29 cellular contexts compared by ENCODE assay signal in the genomic region with DNA sequence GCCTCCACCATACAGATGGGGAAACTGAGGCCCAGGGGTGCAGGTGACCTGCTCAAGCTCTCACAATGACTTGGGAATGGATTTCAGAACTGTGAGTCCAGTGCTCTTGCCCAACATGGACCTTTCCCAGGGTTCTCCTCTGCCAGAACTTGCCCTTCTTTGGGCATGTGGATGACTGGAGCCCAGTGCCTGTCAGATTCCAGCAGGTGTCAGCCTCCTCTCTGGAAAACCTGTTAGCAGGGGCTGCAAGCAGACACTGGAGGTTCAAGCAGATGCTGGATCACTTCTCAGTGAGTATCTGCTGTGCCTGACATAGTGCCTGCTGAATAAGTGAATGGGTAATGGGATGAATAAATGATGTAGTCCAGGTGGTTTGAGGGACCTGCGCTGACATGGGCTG.
A peak's percentile ranks its signal among the peaks of the same experiment; 100 is the strongest.
DNase-seq lines count a peak whose midpoint lies in the region; ATAC-seq, FAIRE-seq and TF ChIP-seq lines count a peak whose summit lies in the region.
"Had no signal": no experiment of that assay in that cellular context is flagged by ENCODE, and none has a peak within 500 bp of the region (broad histone marks: within the 10 kb centered on the region; RNA-seq: fewer than 3 reads in every experiment).

No MANE protein-coding gene starts in this region.

- H3T11ph ChIP-seq in H9 (ENCODE audit: low read length): no peak overlapping the region

- no peak overlapping the region for H3K23ac ChIP-seq in H9 (ENCODE audit: insufficient read length, low read depth, low read length)

- TF ChIP-seq RAD21 in K562 (CRISPR knock-in tag; conservative IDR thresholded peaks at IDR 0.05 in 1 of 2, IDR thresholded peaks at IDR 0.05 in 1 of 2): peak; percentile 18 to 55; a peak in 2 of 4 replicates

- no peaks in the 10 kb centered on the region for H3K27me3 ChIP-seq in H9 (ENCODE audit: insufficient read depth, low read length)
- peaks cover 2 to 4% of the 10 kb centered on the region in 2 experiments; a peak in 1 of 5 replicates for H3K27me3 ChIP-seq in K562 (ENCODE audit: control insufficient read depth in 2 of 2, insufficient read depth in 2 of 2, low read length in 2 of 2)
- H3K27me3 ChIP-seq in lower lobe of right lung (ENCODE audit: low read depth): no peaks in the 10 kb centered on the region
- H3K27me3 ChIP-seq: gastroesophageal sphincter, hepatocyte, right lobe of liver, spleen, testis had no signal

- no peak overlapping the region for H3K56ac ChIP-seq in H9 (ENCODE audit: insufficient read length, low read depth, low read length)

- H2AK5ac ChIP-seq in H9 (ENCODE audit: insufficient read length, low read length): no peak overlapping the region

- H3K14ac ChIP-seq in H9 (ENCODE audit: insufficient read depth, low read length): no peak overlapping the region

- no peak overlapping the region for H3K4ac ChIP-seq in H9 (ENCODE audit: low read depth, low read length)

- H2AFZ ChIP-seq in H9 (ENCODE audit: low read length) (no peak overlapping the region), K562 (ENCODE audit: low read depth, low read length) (no peak overlapping the region)
- H2AFZ ChIP-seq: hepatocyte had no signal

- H3K36me3 ChIP-seq in K562 (ENCODE audit: control insufficient read depth, insufficient read depth, low read length): no peaks in the 10 kb centered on the region
- H3K36me3 ChIP-seq in lower lobe of right lung: no peaks in the 10 kb centered on the region
- H3K36me3 ChIP-seq: gastroesophageal sphincter, right lobe of liver, spleen had no signal

- H3K27ac ChIP-seq in H9 (ENCODE audit: insufficient read length, low read depth, low read length) (no peak overlapping the region), K562 (ENCODE audit: extremely low read depth, low read depth, low read length) (no peak overlapping the region), lower lobe of right lung (no peak overlapping the region)
- H3K27ac ChIP-seq: gastroesophageal sphincter, hepatocyte, KMS-11, right lobe of liver, spleen, testis had no signal

- no peak overlapping the region for H2BK12ac ChIP-seq in H9 (ENCODE audit: insufficient read length, low read depth, low read length)

- POLR2A ChIA-PET in K562 (lab: Yijun Ruan, JAX): interaction anchor here (0.6 kb wide), 1 partner anchor 396 kb away, joined by 3 read pairs; no protein-coding TSS in a partner anchor

- in situ Hi-C loops in K562 (cut with MboI): loop anchor here (10.0 kb wide), 1 partner anchor 224 kb away; no protein-coding TSS in a partner anchor

- no peak overlapping the region for H4K8ac ChIP-seq in H9 (replicated peaks; ENCODE audit: insufficient read length, low read depth, low read length)

- no CpG with 5 or more reads among the region's 1 CpG for WGBS in H9 (ENCODE audit: extremely low coverage, insufficient read length, low lambda C conversion rate)
- 6% methylated on average over 1 of the region's 1 CpG for WGBS in K562 (ENCODE audit: insufficient coverage, low coverage, missing lambda C conversion rate)

- H3K9me1 ChIP-seq in K562 (ENCODE audit: control insufficient read depth, insufficient read depth, low read length): no peaks in the 10 kb centered on the region

- no peak overlapping the region for H4K5ac ChIP-seq in H9 (ENCODE audit: insufficient read length, low read depth, low read length)

- H4K91ac ChIP-seq in H9 (ENCODE audit: insufficient read length, low read depth, low read length): no peak overlapping the region

- H3K9ac ChIP-seq in H9 (ENCODE audit: extremely low read depth, insufficient read length, low read length) (no peak overlapping the region), K562 (ENCODE audit: insufficient read depth in 1 of 2, low read depth in 2 of 2, low read length in 2 of 2) (no peak overlapping the region)
- H3K9ac ChIP-seq: KMS-11 had no signal

- H4K20me1 ChIP-seq in H9 (ENCODE audit: control insufficient read depth, insufficient read depth, insufficient read length) (no peaks in the 10 kb centered on the region), K562 (replicated peaks; ENCODE audit: control insufficient read depth, insufficient read depth, low read length) (no peaks in the 10 kb centered on the region)

- H3K4me1 ChIP-seq in H9 (ENCODE audit: insufficient read depth, low read length) (peaks cover 9% of the 10 kb centered on the region; the same call in 1 of the 2 replicates), K562 (replicated peaks in 1 of 2; ENCODE audit: control insufficient read depth in 2 of 2, insufficient read depth in 2 of 2, low read length in 2 of 2) (no peaks in the 10 kb centered on the region), lower lobe of right lung (no peaks in the 10 kb centered on the region)
- H3K4me1 ChIP-seq: gastroesophageal sphincter, right lobe of liver, spleen, testis had no signal

- no peak overlapping the region for H2BK120ac ChIP-seq in H9 (ENCODE audit: low read depth, low read length, poor library complexity, severe bottlenecking)

- no peak for TF ChIP-seq EP300 in K562 (IDR thresholded peaks at IDR 0.05; ENCODE audit: low read length)

- H3K27me3 Mint-ChIP-seq in H9 (ENCODE audit: low read depth) (no peaks in the 10 kb centered on the region), progenitor cell of endocrine pancreas (peaks cover 7% of the 10 kb centered on the region)

- H3K9me3 ChIP-seq in H9 (ENCODE audit: control insufficient read depth, low read depth, low read length): no peaks in the 10 kb centered on the region
- no peaks in the 10 kb centered on the region for H3K9me3 ChIP-seq in K562 (replicated peaks; ENCODE audit: control insufficient read depth, insufficient read depth, low read depth, low read length)
- no peaks in the 10 kb centered on the region for H3K9me3 ChIP-seq in lower lobe of right lung
- H3K9me3 ChIP-seq: gastroesophageal sphincter, right lobe of liver, spleen, testis had no signal

- no peaks in the 10 kb centered on the region for H3K79me2 ChIP-seq in H9 (ENCODE audit: insufficient read depth, low read length)
- H3K79me2 ChIP-seq in K562 (ENCODE audit: control insufficient read depth, insufficient read depth, low read length): no peaks in the 10 kb centered on the region
- H3K79me2 ChIP-seq: hepatocyte had no signal

- CTCF ChIA-PET in K562 (lab: Yijun Ruan, JAX; ENCODE audit: low intra/inter-chr PET ratio): no interaction called here

- H3K4me1 Mint-ChIP-seq in H9 (peaks cover 41 to 49% of the 10 kb centered on the region in 2 experiments), progenitor cell of endocrine pancreas (ENCODE audit: low read depth) (no peaks in the 10 kb centered on the region)

- H2BK15ac ChIP-seq in H9 (ENCODE audit: low read depth, low read length): no peak overlapping the region

- H3K27ac Mint-ChIP-seq in H9: 0 out of 7 replicates have a peak overlapping the region, but pooled peaks of 1 of the 3 experiments have one; percentile 18
- H3K27ac Mint-ChIP-seq in progenitor cell of endocrine pancreas: no peak overlapping the region
- H3K27ac Mint-ChIP-seq: memory B cell; stimulated activated naive CD8-positive, alpha-beta T cell treated with anti-CD3 and anti-CD28 coated beads, Interleukin-15, Interleukin-2, amounts not matched to agents 100 ng/mL and 50 ng/mL, for 24 hours had no signal

- no peaks in the 10 kb centered on the region for H3K79me1 ChIP-seq in H9 (ENCODE audit: insufficient read depth, low read depth, low read length, poor library complexity, severe bottlenecking)

- TF ChIP-seq CTCF in GM12864 (IDR thresholded peaks at IDR 0.05; ENCODE audit: low read depth, low read length, missing control alignments) (peak; percentile 29), H9 (conservative IDR thresholded peaks at IDR 0.05) (peak; percentile 62), K562 (IDR thresholded peaks at IDR 0.05 in 2 of 3, conservative IDR thresholded peaks at IDR 0.05 in 1 of 3; ENCODE audit: insufficient read depth in 2 of 3, low read depth in 1 of 3, low read length in 3 of 3) (peak; percentile 23 to 41 (median 34); a peak in 4 of 6 replicates), lower lobe of right lung (IDR thresholded peaks at IDR 0.05) (peak; percentile 8), progenitor cell of endocrine pancreas (IDR thresholded peaks at IDR 0.05; ENCODE audit: unreplicated experiment) (no peak)

- H3K36me3 Mint-ChIP-seq in H9 (ENCODE audit: insufficient read depth in 1 of 3, low read depth in 3 of 3) (peaks cover 6 to 11% (median 10%) of the 10 kb centered on the region in 3 experiments; a peak in 6 of 7 replicates), progenitor cell of endocrine pancreas (ENCODE audit: insufficient read depth) (no peaks in the 10 kb centered on the region)
- H3K36me3 Mint-ChIP-seq: memory B cell had no signal

- H3K4me3 ChIP-seq in GM12864 (ENCODE audit: low read depth, low read length): no peak overlapping the region
- no peak overlapping the region for H3K4me3 ChIP-seq in K562
- H3K4me3 ChIP-seq in lower lobe of right lung: no peak overlapping the region
- H3K4me3 ChIP-seq: gastroesophageal sphincter, hepatocyte, right lobe of liver, spleen, testis had no signal

- peaks cover 9 to 10% of the 10 kb centered on the region in 2 experiments for H3K9me3 Mint-ChIP-seq in H9
- peaks cover 3% of the 10 kb centered on the region for H3K9me3 Mint-ChIP-seq in progenitor cell of endocrine pancreas (ENCODE audit: low read depth)
- H3K9me3 Mint-ChIP-seq: memory B cell; stimulated activated naive CD8-positive, alpha-beta T cell treated with anti-CD3 and anti-CD28 coated beads, Interleukin-15, Interleukin-2, amounts not matched to agents 100 ng/mL and 50 ng/mL, for 24 hours had no signal

- H3K18ac ChIP-seq in H9 (ENCODE audit: insufficient read length, low read depth, low read length): no peak overlapping the region

- TF ChIP-seq POLR2A in K562 (conservative IDR thresholded peaks at IDR 0.05): no peak

- ATAC-seq in K562 (0 out of 3 replicates have a peak, but pooled peaks have one; percentile 42), lower lobe of right lung (no peak), GM18511 (IDR thresholded peaks at IDR 0.05; ENCODE audit: unreplicated experiment) (no peak)
- ATAC-seq: gastroesophageal sphincter, right lobe of liver had no signal

- DNase-seq in GM12864 (ENCODE audit: low read depth) (no peak), H9 (no peak), K562 (ENCODE audit: extremely low read depth in 1 of 4, low spot score in 3 of 4) (peak in 1 of 4 experiments; percentile 7), lower lobe of right lung (no peak), hippocampal formation (lab: John Stamatoyannopoulos, UW) (no peak), HT-29 (ENCODE audit: low spot score) (no peak), progenitor cell of endocrine pancreas (ENCODE audit: low spot score, unreplicated experiment) (no peak)
- DNase-seq: activated CD4-positive, alpha-beta T cell treated with anti-CD3 and anti-CD28 coated beads, Interleukin-2, amount 50 U/mL, for 48 hours; activated CD4-positive, CD25-positive, alpha-beta regulatory T cell treated with anti-CD3 and anti-CD28 coated beads, Interleukin-2, amount 50 U/mL, for 72 hours; activated naive CD4-positive, alpha-beta T cell treated with anti-CD3 and anti-CD28 coated beads, Interleukin-2, amount 50 U/mL, for 16 hours; amniotic stem cell; C1 segment of cervical spinal cord; COR-L47; DMS79; GF-D8; NCI-H1930; posterior cingulate gyrus; right lobe of liver; Right ventricle myocardium superior; spleen; stimulated activated CD4-positive, alpha-beta T cell treated with anti-CD3 and anti-CD28 coated beads, Interleukin-2, amount 100 ng/mL, for 24 hours; T-helper 2 cell; testis had no signal

- no peaks in the 10 kb centered on the region for H3K23me2 ChIP-seq in H9 (ENCODE audit: insufficient read length, low read depth, low read length, poor library complexity, severe bottlenecking)

- intact Hi-C loops in K562 (cut with micrococcal nuclease) (loop anchor here (10.0 kb wide), 1 partner anchor 224 kb away; no protein-coding TSS in a partner anchor), lower lobe of right lung (cut with DNase I) (no loop called here)

- no peak for FAIRE-seq in K562 (lab: Jason Lieb, UNC)

- no TSS peak for BruUV-seq in K562 (replicated peaks; lab: Mats Ljungman, UMichigan)

- no peak overlapping the region for H2BK5ac ChIP-seq in H9 (ENCODE audit: insufficient read length, low read length)

- H3K4me3 Mint-ChIP-seq in H9 (no peak overlapping the region), progenitor cell of endocrine pancreas (ENCODE audit: low read depth) (no peak overlapping the region)
- H3K4me3 Mint-ChIP-seq: memory B cell; stimulated activated naive CD8-positive, alpha-beta T cell treated with anti-CD3 and anti-CD28 coated beads, Interleukin-15, Interleukin-2, amounts not matched to agents 100 ng/mL and 50 ng/mL, for 24 hours had no signal

- H2BK20ac ChIP-seq in H9 (ENCODE audit: low read depth, low read length, poor library complexity, severe bottlenecking): no peak overlapping the region

- H3K4me2 ChIP-seq in H9 (ENCODE audit: insufficient read depth, insufficient read length, low read length) (no peak overlapping the region), K562 (ENCODE audit: insufficient read depth, low read length) (no peak overlapping the region)
- H3K4me2 ChIP-seq: hepatocyte, KMS-11 had no signal
